8 cellular contexts compared by ENCODE assay signal in genomic region chr19:14248578-14249011, GRCh38. TPM values are rescaled to one million over a fixed set of nuclear protein-coding genes. Genes with fewer than 3 reads are reported as not detected.
DNase-seq lines count a peak whose midpoint lies in the region; ATAC-seq and TF ChIP-seq lines count a peak whose summit lies in the region.

No MANE protein-coding gene starts in this region.

- peak overlapping the region; percentile 26 to 84 (median 66) for H3K4me3 ChIP-seq in breast epithelium

- no TSS peak for BruUV-seq in MCF 10A (replicated peaks; lab: Mats Ljungman, UMichigan)

- no peak for ATAC-seq in left lobe of liver

- H3K4me1 ChIP-seq in breast epithelium = no peaks in the 10 kb centered on the region

- H3K36me3 Mint-ChIP-seq in MCF 10A (ENCODE audit: insufficient read depth, unreplicated experiment) = no peaks in the 10 kb centered on the region

- H3K36me3 ChIP-seq in breast epithelium = no peaks in the 10 kb centered on the region

- H3K9me3 ChIP-seq in breast epithelium = no peaks in the 10 kb centered on the region

- H3K4me3 Mint-ChIP-seq in MCF 10A (ENCODE audit: unreplicated experiment) = no peak overlapping the region

- intact Hi-C loops in breast epithelium (cut with DNase I; ENCODE audit: low total_unique reads) = no loop called here
- intact Hi-C loops in MCF 10A (cut with micrococcal nuclease) = no loop called here

- H3K27me3 Mint-ChIP-seq in MCF 10A (ENCODE audit: insufficient read depth, unreplicated experiment) = peaks cover 25% of the 10 kb centered on the region

- H3K27ac ChIP-seq in breast epithelium = peak overlapping the region; percentile 64 to 76
- peak overlapping the region; percentile 54 for H3K27ac ChIP-seq in caudate nucleus (ENCODE audit: low read depth, low read length)

- CTCF ChIA-PET in MCF 10A (lab: Yijun Ruan, JAX) = no interaction called here

- H3K4me1 Mint-ChIP-seq in MCF 10A (ENCODE audit: insufficient read depth, unreplicated experiment) = no peaks in the 10 kb centered on the region

- DNase-seq in breast epithelium (ENCODE audit: low spot score in 2 of 2) = peak in 1 of 2 donors; percentile 35
- no peak for DNase-seq in MCF 10A (ENCODE audit: unreplicated experiment)
- peak in 4 of 5 experiments; percentile 6 to 36 (median 9) for DNase-seq in T-helper 2 cell
- peak in 59 of 61 donors; percentile 5 to 79 (median 46) for DNase-seq in caudate nucleus (lab: John Stamatoyannopoulos, UW)
- peak; percentile 98 for DNase-seq in left kidney (ENCODE audit: low read depth, low spot score)
- DNase-seq in stimulated activated CD4-positive, alpha-beta T cell treated with anti-CD3 and anti-CD28 coated beads, Interleukin-2, amount 100 ng/mL, for 4 hours (ENCODE audit: low read depth) = peak; percentile 12
- no peak for DNase-seq in middle frontal gyrus (ENCODE audit: extremely low spot score, low spot score)
- no peak for DNase-seq in left lobe of liver (ENCODE audit: low spot score)

- no peaks in the 10 kb centered on the region for H3K27me3 ChIP-seq in breast epithelium

- no peaks in the 10 kb centered on the region for H3K9me3 Mint-ChIP-seq in MCF 10A (ENCODE audit: unreplicated experiment)

- TF ChIP-seq CTCF in breast epithelium (IDR thresholded peaks at IDR 0.05) (no peak), MCF 10A (IDR thresholded peaks at IDR 0.05; ENCODE audit: unreplicated experiment) (no peak)

- POLR2A ChIA-PET in MCF 10A (lab: Yijun Ruan, JAX) = no interaction called here

- H3K27ac Mint-ChIP-seq in MCF 10A (ENCODE audit: low read depth, unreplicated experiment) = no peak overlapping the region

- TF ChIP-seq POLR2A in breast epithelium (IDR thresholded peaks at IDR 0.05) = no peak

RNA-seq across cellular contexts. Expression of gene ADGRL1, which starts 42.6 kb away (rescaled TPM):
- total RNA-seq in breast epithelium = 10 to 100 TPM; 11.2 to 14.7 (median 11.6) TPM
- 13.0 and 15.9 TPM in 2 replicates for total RNA-seq in MCF 10A (2022)
- total RNA-seq in left lobe of liver = 1.3 TPM

Comparison
In these comparisons a context has a peak if more than half of its experiments do, and no peak if none do; other contexts are left out.
1. DNase-seq: peak in T-helper 2 cell (4 of 5), caudate nucleus (59 of 61), left kidney (single experiment) and stimulated activated CD4-positive, alpha-beta T cell treated with anti-CD3 and anti-CD28 coated beads, Interleukin-2, amount 100 ng/mL, for 4 hours (single experiment); none in MCF 10A (single experiment), middle frontal gyrus (single experiment) and left lobe of liver (single experiment).